In the genomic region with DNA sequence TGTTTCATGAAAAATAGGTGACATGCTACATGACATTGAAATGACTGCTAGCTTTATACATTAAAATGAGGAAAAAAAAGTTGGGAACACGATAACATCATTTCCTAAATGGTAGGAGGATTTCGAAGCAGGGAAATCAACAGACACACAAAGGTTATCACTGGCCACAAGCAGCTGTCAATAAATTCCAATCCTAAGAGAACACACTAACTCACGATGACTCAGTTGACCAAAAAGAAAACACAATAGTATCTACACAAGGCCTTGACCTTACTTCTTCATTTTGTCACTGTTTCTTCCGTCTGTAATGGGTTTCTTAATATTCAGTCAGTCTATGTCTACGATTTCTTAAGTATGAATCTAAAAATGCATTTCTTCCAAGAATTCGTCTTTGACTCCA, we compare ENCODE assay signal across 1 cellular context.
A peak's percentile ranks its signal among the peaks of the same experiment; 100 is the strongest.
TF ChIP-seq lines count a peak whose summit lies in the region.

No MANE protein-coding gene starts in this region.

TF ChIP-seq in HCT116, 20 proteins besides CTCF, POLR2A, EP300 and RAD21 (continued from another document):
- TF ChIP-seq CEBPB (IDR thresholded peaks at IDR 0.05; ENCODE audit: low read depth) (0 out of 2 replicates have a peak, but pooled peaks have one; percentile 19), FOSL1 (IDR thresholded peaks at IDR 0.05; ENCODE audit: low read depth) (0 out of 2 replicates have a peak, but pooled peaks have one; percentile 39), JUND (IDR thresholded peaks at IDR 0.05) (peak; percentile 24; the same call in 1 of the 2 replicates), CBX3 (IDR thresholded peaks at IDR 0.05; ENCODE audit: low read depth) (peak; percentile 14; the same call in 1 of the 2 replicates), SP1 (IDR thresholded peaks at IDR 0.05; ENCODE audit: low read depth) (0 out of 2 replicates have a peak, but pooled peaks have one; percentile 21)
